ENCODE assay signal across 14 cellular contexts in genomic region chr9:89425024-89425805, GRCh38.
DNase-seq lines count a peak whose midpoint lies in the region; ATAC-seq and TF ChIP-seq lines count a peak whose summit lies in the region.
"Had no signal": no experiment of that assay in that cellular context is flagged by ENCODE, and none has a peak within 500 bp of the region (broad histone marks: within the 10 kb centered on the region; RNA-seq: fewer than 3 reads in every experiment).

No MANE protein-coding gene starts in this region.

- peak overlapping the region in 3 of 4 donors; percentile 43 to 80 (median 63) for H3K4me3 Mint-ChIP-seq in CD4-positive, CD25-positive, alpha-beta regulatory T cell
- peak overlapping the region; percentile 22 for H3K4me3 Mint-ChIP-seq in activated CD8-positive, alpha-beta T cell treated with anti-CD3 and anti-CD28 coated beads, Interleukin-2, amount 10 ng/mL, durations not matched to agents 7 days and 5 days
- H3K4me3 Mint-ChIP-seq: GM23338 had no signal

- no peaks in the 10 kb centered on the region for H3K27me3 ChIP-seq in CD4-positive, CD25-positive, alpha-beta regulatory T cell (ENCODE audit: control insufficient read depth, insufficient read depth, low read length)
- H3K27me3 ChIP-seq in trophoblast cell (ENCODE audit: insufficient read depth, low read length): no peaks in the 10 kb centered on the region
- H3K27me3 ChIP-seq: tibial nerve had no signal

- no peak overlapping the region for H4K8ac ChIP-seq in trophoblast cell (ENCODE audit: low read depth, low read length)

- WGBS in trophoblast cell (ENCODE audit: extremely low coverage, insufficient coverage, insufficient read length): no CpG with 5 or more reads among the region's 9 CpGs

- H2AFZ ChIP-seq in trophoblast cell (ENCODE audit: insufficient read depth, low read length, poor library complexity): no peak overlapping the region
- H2AFZ ChIP-seq: GM23338 had no signal

- H3K79me1 ChIP-seq in trophoblast cell (ENCODE audit: low read length): peaks cover 2% of the 10 kb centered on the region

- no peak overlapping the region for H4K91ac ChIP-seq in trophoblast cell (ENCODE audit: low read depth, low read length)

- peak overlapping the region; percentile 90 to 95 (median 92) for H3K27ac Mint-ChIP-seq in CD4-positive, CD25-positive, alpha-beta regulatory T cell
- peak overlapping the region; percentile 88 for H3K27ac Mint-ChIP-seq in activated CD8-positive, alpha-beta T cell treated with anti-CD3 and anti-CD28 coated beads, Interleukin-2, amount 10 ng/mL, durations not matched to agents 7 days and 5 days
- H3K27ac Mint-ChIP-seq: GM23338 had no signal

- peaks cover 100% of the 10 kb centered on the region for H3K4me1 ChIP-seq in CD4-positive, CD25-positive, alpha-beta regulatory T cell (ENCODE audit: control insufficient read depth, insufficient read depth, low read length, poor library complexity, severe bottlenecking)
- peaks cover 12 to 13% of the 10 kb centered on the region in 2 experiments for H3K4me1 ChIP-seq in trophoblast cell (ENCODE audit: control insufficient read depth in 1 of 2, insufficient read depth in 2 of 2, low read length in 2 of 2)

- H3K14ac ChIP-seq in trophoblast cell (ENCODE audit: low read length): no peak overlapping the region

- no peak overlapping the region for H3K18ac ChIP-seq in trophoblast cell (ENCODE audit: low read length)

- H3K23ac ChIP-seq in trophoblast cell (ENCODE audit: low read length): no peak overlapping the region

- H3K9ac ChIP-seq in trophoblast cell (ENCODE audit: low read length): no peak overlapping the region

- peak overlapping the region; percentile 69 for H3K27ac ChIP-seq in CD4-positive, CD25-positive, alpha-beta regulatory T cell (ENCODE audit: insufficient read depth, low read length, poor library complexity, severe bottlenecking)
- no peak overlapping the region for H3K27ac ChIP-seq in trophoblast cell (ENCODE audit: low read depth, low read length)
- H3K27ac ChIP-seq: epithelial cell of prostate had no signal

- H3K4me1 Mint-ChIP-seq in CD4-positive, CD25-positive, alpha-beta regulatory T cell: peaks cover 39 to 99% (median 72%) of the 10 kb centered on the region in 4 donors
- peaks cover 100% of the 10 kb centered on the region for H3K4me1 Mint-ChIP-seq in activated CD8-positive, alpha-beta T cell treated with anti-CD3 and anti-CD28 coated beads, Interleukin-2, amount 10 ng/mL, durations not matched to agents 7 days and 5 days (ENCODE audit: low read depth)

- H3K36me3 ChIP-seq in CD4-positive, CD25-positive, alpha-beta regulatory T cell (ENCODE audit: control insufficient read depth, insufficient read depth, low read length): peaks cover 4% of the 10 kb centered on the region
- H3K36me3 ChIP-seq in trophoblast cell (ENCODE audit: control insufficient read depth in 1 of 2, insufficient read depth in 2 of 2, low read length in 2 of 2): no peaks in the 10 kb centered on the region
- H3K36me3 ChIP-seq: tibial nerve had no signal

- no peak for ATAC-seq in CD4-positive, CD25-positive, alpha-beta regulatory T cell (ENCODE audit: low read depth in 2 of 2)
- ATAC-seq in activated CD8-positive, alpha-beta T cell treated with anti-CD3 and anti-CD28 coated beads, Interleukin-2, amount 10 ng/mL, durations not matched to agents 7 days and 5 days: no peak
- no peak for ATAC-seq in GM18868 (IDR thresholded peaks at IDR 0.05; ENCODE audit: unreplicated experiment)
- ATAC-seq: GM23338 had no signal

- CTCF ChIA-PET in activated CD8-positive, alpha-beta T cell treated with anti-CD3 and anti-CD28 coated beads, Interleukin-2, amount 10 ng/mL, durations not matched to agents 7 days and 5 days (lab: Charles Lee): interaction anchor here (1.1 to 1.6 kb wide), 3 partner anchors 15 to 17 kb away, joined by 3 to 7 read pairs (median 4); no protein-coding TSS in a partner anchor

- no peaks in the 10 kb centered on the region for H3K9me3 ChIP-seq in CD4-positive, CD25-positive, alpha-beta regulatory T cell (ENCODE audit: control insufficient read depth in 2 of 2, low read length in 2 of 2)
- H3K9me3 ChIP-seq in trophoblast cell (ENCODE audit: insufficient read depth, low read depth, low read length): peaks cover 4% of the 10 kb centered on the region
- H3K9me3 ChIP-seq: tibial nerve had no signal

- no peak for DNase-seq in CD4-positive, CD25-positive, alpha-beta regulatory T cell
- DNase-seq in GM12865 (ENCODE audit: low read depth) (no peak), kidney tubule cell (ENCODE audit: low spot score) (peak; percentile 61), cerebellar cortex (ENCODE audit: low spot score) (no peak), trophoblast cell (no peak), HCEC 1CT (no peak)
- DNase-seq in activated CD8-positive, alpha-beta T cell treated with anti-CD3 and anti-CD28 coated beads, Interleukin-2, amount 10 ng/mL, durations not matched to agents 7 days and 5 days: no peak
- DNase-seq: DMS79, NCI-H748 treated with DMSO at 0.1 percent for 48 hours, SW 1271 had no signal

- H3K9me3 Mint-ChIP-seq in CD4-positive, CD25-positive, alpha-beta regulatory T cell: peaks cover 0 to 1% (median 0%) of the 10 kb centered on the region in 7 donors
- peaks cover 3% of the 10 kb centered on the region for H3K9me3 Mint-ChIP-seq in activated CD8-positive, alpha-beta T cell treated with anti-CD3 and anti-CD28 coated beads, Interleukin-2, amount 10 ng/mL, durations not matched to agents 7 days and 5 days (ENCODE audit: insufficient read depth)

- no peak overlapping the region for H2BK120ac ChIP-seq in trophoblast cell (ENCODE audit: insufficient read depth, low read length, poor library complexity)

- H4K12ac ChIP-seq in trophoblast cell (ENCODE audit: low read depth, low read length): no peak overlapping the region

- no peak overlapping the region for H3K4me2 ChIP-seq in trophoblast cell (ENCODE audit: low read length)
- H3K4me2 ChIP-seq: GM23338 had no signal

- H3K4me3 ChIP-seq in CD4-positive, CD25-positive, alpha-beta regulatory T cell (ENCODE audit: low read depth, low read length): no peak overlapping the region
- H3K4me3 ChIP-seq in GM12865 (ENCODE audit: low read depth, low read length) (peak overlapping the region; percentile 53), trophoblast cell (ENCODE audit: low read depth, low read length) (no peak overlapping the region)
- H3K4me3 ChIP-seq: GM23338, tibial nerve had no signal

- H3K27me3 Mint-ChIP-seq in CD4-positive, CD25-positive, alpha-beta regulatory T cell: no peaks in the 10 kb centered on the region
- H3K27me3 Mint-ChIP-seq in activated CD8-positive, alpha-beta T cell treated with anti-CD3 and anti-CD28 coated beads, Interleukin-2, amount 10 ng/mL, durations not matched to agents 7 days and 5 days (ENCODE audit: low read depth): no peaks in the 10 kb centered on the region

- no peak overlapping the region for H3K4ac ChIP-seq in trophoblast cell (ENCODE audit: low read depth, low read length)

- H2AK5ac ChIP-seq in trophoblast cell (ENCODE audit: low read length): no peak overlapping the region

- no peak overlapping the region for H2BK5ac ChIP-seq in trophoblast cell (ENCODE audit: low read depth, low read length, poor library complexity)

- H3K79me2 ChIP-seq in trophoblast cell (ENCODE audit: control insufficient read depth, insufficient read depth, low read length, poor library complexity): peaks cover 2% of the 10 kb centered on the region

- POLR2A ChIA-PET in activated CD8-positive, alpha-beta T cell treated with anti-CD3 and anti-CD28 coated beads, Interleukin-2, amount 10 ng/mL, durations not matched to agents 7 days and 5 days (lab: Charles Lee): interaction anchor here (1.0 to 2.3 kb wide), 3 partner anchors 17 to 124 kb away, joined by 4 to 9 read pairs (median 7); no protein-coding TSS in a partner anchor

- TF ChIP-seq CTCF in GM12865 (IDR thresholded peaks at IDR 0.05; ENCODE audit: insufficient read depth, low read depth, low read length, missing control alignments): no peak

- no peak overlapping the region for H2BK12ac ChIP-seq in trophoblast cell (ENCODE audit: low read length)

- peaks cover 14% of the 10 kb centered on the region for H3K36me3 Mint-ChIP-seq in CD4-positive, CD25-positive, alpha-beta regulatory T cell
- peaks cover 79% of the 10 kb centered on the region for H3K36me3 Mint-ChIP-seq in activated CD8-positive, alpha-beta T cell treated with anti-CD3 and anti-CD28 coated beads, Interleukin-2, amount 10 ng/mL, durations not matched to agents 7 days and 5 days (ENCODE audit: low read depth)
